1 cellular context compared by ENCODE assay signal in the genomic region with DNA sequence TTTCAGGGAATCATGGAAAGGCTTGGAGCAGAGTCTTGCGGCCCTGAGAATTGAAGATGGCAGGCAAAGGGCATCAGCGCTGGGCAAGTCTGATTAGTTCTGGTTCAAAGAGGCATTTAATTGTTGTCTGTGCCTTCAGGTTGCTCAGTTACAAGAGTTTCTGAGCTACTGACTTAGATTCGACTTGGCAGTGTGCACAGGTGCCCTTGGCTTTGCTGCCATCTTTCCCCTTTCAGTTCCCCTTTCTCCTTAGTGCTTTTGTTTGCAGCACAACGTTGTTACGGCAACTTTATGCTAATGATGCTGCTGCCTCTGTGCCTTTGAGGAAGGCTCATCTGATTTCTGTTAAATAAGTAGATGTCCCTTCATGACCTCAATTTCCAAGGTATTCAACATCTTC.
A peak's percentile ranks its signal among the peaks of the same experiment; 100 is the strongest.
TF ChIP-seq lines count a peak whose summit lies in the region.

No MANE protein-coding gene starts in this region.

TF ChIP-seq in H1, 55 proteins besides CTCF, POLR2A, EP300 and RAD21:
- TF ChIP-seq, protein P1, sequence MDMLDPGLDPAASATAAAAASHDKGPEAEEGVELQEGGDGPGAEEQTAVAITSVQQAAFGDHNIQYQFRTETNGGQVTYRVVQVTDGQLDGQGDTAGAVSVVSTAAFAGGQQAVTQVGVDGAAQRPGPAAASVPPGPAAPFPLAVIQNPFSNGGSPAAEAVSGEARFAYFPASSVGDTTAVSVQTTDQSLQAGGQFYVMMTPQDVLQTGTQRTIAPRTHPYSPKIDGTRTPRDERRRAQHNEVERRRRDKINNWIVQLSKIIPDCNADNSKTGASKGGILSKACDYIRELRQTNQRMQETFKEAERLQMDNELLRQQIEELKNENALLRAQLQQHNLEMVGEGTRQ (IDR thresholded peaks at IDR 0.05; ENCODE audit: low read length) = no peak
- peak; percentile 85 for TF ChIP-seq YY1 (IDR thresholded peaks at IDR 0.05; ENCODE audit: low read depth, low read length)
- TF ChIP-seq SAP30 (IDR thresholded peaks at IDR 0.05; ENCODE audit: insufficient read depth, insufficient replicate concordance, low read length) = no peak
